Comparison of ENCODE assay signal across 18 cellular contexts in genomic region chr13:80524447-80525215, GRCh38.
"Had no signal": no experiment of that assay in that cellular context is flagged by ENCODE, and none has a peak within 500 bp of the region (broad histone marks: within the 10 kb centered on the region; RNA-seq: fewer than 3 reads in every experiment).

No MANE protein-coding gene starts in this region.

- H3K9me3 ChIP-seq: gastroesophageal sphincter, ovary, thyroid gland, uterus had no signal

- H3K4me2 ChIP-seq: hepatocyte, neural progenitor cell had no signal

- H2AFZ ChIP-seq: hepatocyte, neural progenitor cell had no signal

- H3K27me3 ChIP-seq: gastroesophageal sphincter, hepatocyte, neural progenitor cell, ovary, thyroid gland, uterus had no signal

- H3K79me2 ChIP-seq: hepatocyte had no signal

- H3K27ac ChIP-seq: gastroesophageal sphincter, hepatocyte, neural progenitor cell, ovary, skin epidermis, thyroid gland, uterus had no signal

- H3K4me3 ChIP-seq: gastroesophageal sphincter, hepatocyte, lung, neural progenitor cell, ovary, skin epidermis, thyroid gland, uterus had no signal

- H3K36me3 ChIP-seq: gastroesophageal sphincter, neural progenitor cell, ovary, thyroid gland, uterus had no signal

- H3K9ac ChIP-seq: neural progenitor cell had no signal

- DNase-seq: activated CD4-positive, alpha-beta memory T cell treated with anti-CD3 and anti-CD28 coated beads, Interleukin-2, amount 10 ng/mL, durations not matched to agents 7 days and 5 days; activated gamma-delta T cell treated with Interleukin-2 at 50 U/mL for 16 hours; activated naive CD8-positive, alpha-beta T cell treated with anti-CD3 and anti-CD28 coated beads, Interleukin-2, amount 10 ng/mL, durations not matched to agents 7 days and 5 days; activated T-cell treated with anti-CD3 and anti-CD28 coated beads, Interleukin-2, amount 50 U/mL, for 48 hours; aorta; kidney glomerular epithelial cell; midbrain; ovary; retina; stimulated activated CD4-positive, alpha-beta T cell treated with anti-CD3 and anti-CD28 coated beads, Interleukin-4, amount 100 ng/mL, for 4 hours; SW 1271; thyroid gland; uterus had no signal

- ATAC-seq: gastroesophageal sphincter had no signal

- H3K4me1 ChIP-seq: gastroesophageal sphincter, thyroid gland, uterus had no signal
